Comparison of ENCODE assay signal across 1 cellular context in genomic region chr11:35932641-35933571, GRCh38.
TF ChIP-seq lines count a peak whose summit lies in the region.

No MANE protein-coding gene starts in this region.

TF ChIP-seq in SK-N-SH, 30 proteins besides CTCF, POLR2A, EP300 and RAD21 (continued from another document):
- TF ChIP-seq, protein P1, sequence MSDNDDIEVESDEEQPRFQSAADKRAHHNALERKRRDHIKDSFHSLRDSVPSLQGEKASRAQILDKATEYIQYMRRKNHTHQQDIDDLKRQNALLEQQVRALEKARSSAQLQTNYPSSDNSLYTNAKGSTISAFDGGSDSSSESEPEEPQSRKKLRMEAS (IDR thresholded peaks at IDR 0.05; ENCODE audit: low read depth) = no peak
